In genomic region chr6:6661684-6662083, GRCh38 we compare ENCODE assay signal across 9 cellular contexts.
A peak's percentile ranks its signal among the peaks of the same experiment; 100 is the strongest.
DNase-seq lines count a peak whose midpoint lies in the region; ATAC-seq and TF ChIP-seq lines count a peak whose summit lies in the region.
"Had no signal": no experiment of that assay in that cellular context is flagged by ENCODE, and none has a peak within 500 bp of the region (broad histone marks: within the 10 kb centered on the region; RNA-seq: fewer than 3 reads in every experiment).

No MANE protein-coding gene starts in this region.

- WGBS in aorta, 2 donors: 27 to 29% methylated on average over 3 of the region's 3 CpGs
- 16% methylated on average over 3 of the region's 3 CpGs for WGBS in esophagus muscularis mucosa

- H3K4me1 ChIP-seq in aorta (ENCODE audit: control insufficient read depth in 1 of 2, insufficient read depth in 2 of 2, low read length in 2 of 2): no peaks in the 10 kb centered on the region
- H3K4me1 ChIP-seq in esophagus muscularis mucosa: peaks cover 10 to 32% (median 20%) of the 10 kb centered on the region in 4 donors

- ATAC-seq in Right ventricle myocardium inferior: peak; percentile 33
- ATAC-seq in aorta (ENCODE audit: low FRiP score): peak; percentile 27
- ATAC-seq in GM21515 (IDR thresholded peaks at IDR 0.05; ENCODE audit: unreplicated experiment): no peak

- H3K27ac ChIP-seq in aorta (ENCODE audit: low read depth in 1 of 2, low read length in 2 of 2) (no peak overlapping the region), esophagus muscularis mucosa (replicated peaks in 1 of 4) (no peak overlapping the region)
- H3K27ac ChIP-seq: C4-2B had no signal

- DNase-seq in Right ventricle myocardium inferior (ENCODE audit: missing footprints): no peak
- no peak for DNase-seq in cardiac septum (ENCODE audit: low spot score)
- DNase-seq in SKM-1 (lab: John Stamatoyannopoulos, UW; ENCODE audit: unreplicated experiment): peak; percentile 76
- peak; percentile 17 to 44 for DNase-seq in hippocampal formation (lab: John Stamatoyannopoulos, UW)
- no peak for DNase-seq in aorta
- DNase-seq in activated T-cell treated with anti-CD3 and anti-CD28 coated beads, Interleukin-2, amount 50 U/mL, for 1 hour: no peak
- DNase-seq in esophagus muscularis mucosa (ENCODE audit: extremely low spot score): no peak

- H3K27me3 ChIP-seq in aorta (ENCODE audit: control insufficient read depth in 1 of 2, insufficient read depth in 2 of 2, low read length in 1 of 2) (no peaks in the 10 kb centered on the region), esophagus muscularis mucosa (no peaks in the 10 kb centered on the region)

- intact Hi-C loops in Right ventricle myocardium inferior (cut with DNase I) (loop anchor here (5.0 kb wide), 1 partner anchor 104 kb away; no protein-coding TSS in a partner anchor), cardiac septum (cut with DNase I) (no loop called here), aorta (cut with DNase I) (no loop called here), esophagus muscularis mucosa (cut with DNase I) (no loop called here)

- H3K4me3 ChIP-seq in aorta (ENCODE audit: low read length in 2 of 2) (no peak overlapping the region), esophagus muscularis mucosa (no peak overlapping the region)

- TF ChIP-seq POLR2A in esophagus muscularis mucosa (IDR thresholded peaks at IDR 0.05; ENCODE audit: low read depth): no peak

- TF ChIP-seq CTCF in esophagus muscularis mucosa (IDR thresholded peaks at IDR 0.05): no peak

- no peaks in the 10 kb centered on the region for H3K9me3 ChIP-seq in aorta (ENCODE audit: control insufficient read depth, low read length)
- H3K9me3 ChIP-seq in esophagus muscularis mucosa: no peaks in the 10 kb centered on the region

- H3K36me3 ChIP-seq in aorta (ENCODE audit: control insufficient read depth in 1 of 2, insufficient read depth in 2 of 2, low read length in 1 of 2): no peaks in the 10 kb centered on the region
- no peaks in the 10 kb centered on the region for H3K36me3 ChIP-seq in esophagus muscularis mucosa

- no peak for TF ChIP-seq EP300 in esophagus muscularis mucosa (IDR thresholded peaks at IDR 0.05)

Comparison
In these comparisons a context has a peak if more than half of its experiments do, and no peak if none do; other contexts are left out.
1. DNase-seq: peak in SKM-1 (single experiment) and hippocampal formation (2 of 2); none in Right ventricle myocardium inferior (single experiment), cardiac septum (single experiment), aorta (0 of 2), activated T-cell treated with anti-CD3 and anti-CD28 coated beads, Interleukin-2, amount 50 U/mL, for 1 hour (single experiment) and esophagus muscularis mucosa (single experiment).